ENCODE assay signal across 1 cellular context in genomic region chr10:71796749-71797405, GRCh38.
TF ChIP-seq lines count a peak whose summit lies in the region.

No MANE protein-coding gene starts in this region.

TF ChIP-seq in HEK293, 187 proteins besides CTCF, POLR2A, EP300 and RAD21 (continued from another document):
- TF ChIP-seq ZNF398 (tag by site-specific recombination; IDR thresholded peaks at IDR 0.05) = no peak
- TF ChIP-seq ZNF394 (tag by site-specific recombination; IDR thresholded peaks at IDR 0.05; ENCODE audit: borderline replicate concordance) = no peak
- no peak for TF ChIP-seq ZNF777 (tag by site-specific recombination; IDR thresholded peaks at IDR 0.05; ENCODE audit: borderline replicate concordance)
- TF ChIP-seq YY1 (tag by site-specific recombination; IDR thresholded peaks at IDR 0.05) = no peak
- TF ChIP-seq ZFP37 (tag by site-specific recombination; IDR thresholded peaks at IDR 0.05) = no peak
- no peak for TF ChIP-seq KLF7 (tag by site-specific recombination; IDR thresholded peaks at IDR 0.05; ENCODE audit: borderline replicate concordance)
- no peak for TF ChIP-seq ZSCAN4 (tag by site-specific recombination; IDR thresholded peaks at IDR 0.05)
- TF ChIP-seq ZNF362 (tag by site-specific recombination; IDR thresholded peaks at IDR 0.05) = no peak
